In genomic region chr12:57609781-57610552, GRCh38 we compare ENCODE assay signal across 9 cellular contexts. TPM values are rescaled to one million over a fixed set of nuclear protein-coding genes. Genes with fewer than 3 reads are reported as not detected.
DNase-seq lines count a peak whose midpoint lies in the region; TF ChIP-seq lines count a peak whose summit lies in the region.
"Had no signal": no experiment of that assay in that cellular context is flagged by ENCODE, and none has a peak within 500 bp of the region (broad histone marks: within the 10 kb centered on the region; RNA-seq: fewer than 3 reads in every experiment).

No MANE protein-coding gene starts in this region.

- peaks cover 18% of the 10 kb centered on the region for H3K4me1 Mint-ChIP-seq in activated CD4-positive, alpha-beta T cell treated with anti-CD3 and anti-CD28 coated beads, Interleukin-2, amount 10 ng/mL, durations not matched to agents 7 days and 5 days
- H3K4me1 Mint-ChIP-seq in endodermal cell, result peaks cover 16% of the 10 kb centered on the region
- H3K4me1 Mint-ChIP-seq in type B pancreatic cell (ENCODE audit: unreplicated experiment), result peaks cover 13% of the 10 kb centered on the region

- H3K27me3 ChIP-seq in endodermal cell (ENCODE audit: control insufficient read depth, insufficient read depth, low read length, poor library complexity, severe bottlenecking), result peaks cover 23% of the 10 kb centered on the region
- peaks cover 19 to 38% of the 10 kb centered on the region in 2 donors for H3K27me3 ChIP-seq in mucosa of rectum (ENCODE audit: control insufficient read depth in 2 of 2, insufficient read depth in 2 of 2, low read length in 2 of 2)

- H3K4me1 ChIP-seq in endodermal cell (ENCODE audit: control insufficient read depth, insufficient read depth, low read length) (peaks cover 4% of the 10 kb centered on the region), mucosa of rectum (ENCODE audit: control insufficient read depth in 2 of 2, insufficient read depth in 2 of 2, low read length in 2 of 2) (no peaks in the 10 kb centered on the region)

- peaks cover 2% of the 10 kb centered on the region for H3K36me3 Mint-ChIP-seq in activated CD4-positive, alpha-beta T cell treated with anti-CD3 and anti-CD28 coated beads, Interleukin-2, amount 10 ng/mL, durations not matched to agents 7 days and 5 days (ENCODE audit: low read depth)
- H3K36me3 Mint-ChIP-seq in endodermal cell (ENCODE audit: low read depth) (peaks cover 22% of the 10 kb centered on the region), type B pancreatic cell (peaks cover 4% of the 10 kb centered on the region)

- TF ChIP-seq CTCF in endodermal cell (conservative IDR thresholded peaks at IDR 0.05) (no peak), type B pancreatic cell (conservative IDR thresholded peaks at IDR 0.05) (no peak)

- CTCF ChIA-PET in activated CD4-positive, alpha-beta T cell treated with anti-CD3 and anti-CD28 coated beads, Interleukin-2, amount 10 ng/mL, durations not matched to agents 7 days and 5 days (lab: Charles Lee), result interaction anchor here (1.3 to 1.4 kb wide), 2 partner anchors 11 to 26 kb away, joined by 3 to 6 read pairs; no protein-coding TSS in a partner anchor
- CTCF ChIA-PET in HEK293T (lab: Yijun Ruan, JAX), result no interaction called here

- no peak overlapping the region for H3K27ac ChIP-seq in endodermal cell (ENCODE audit: low read depth, low read length)
- H3K27ac ChIP-seq in mucosa of rectum (ENCODE audit: low read depth in 2 of 2, low read length in 2 of 2), result peak overlapping the region; percentile 78 to 83

- POLR2A ChIA-PET in activated CD4-positive, alpha-beta T cell treated with anti-CD3 and anti-CD28 coated beads, Interleukin-2, amount 10 ng/mL, durations not matched to agents 7 days and 5 days (lab: Charles Lee), result no interaction called here
- POLR2A ChIA-PET in HEK293T (lab: Yijun Ruan, JAX), result interaction anchor here (1.0 to 1.2 kb wide), 3 partner anchors 19 to 116 kb away, joined by 3 read pairs; partner anchors contain the start of gene PIP4K2C

- no peak overlapping the region for H3K9ac ChIP-seq in endodermal cell (ENCODE audit: extremely low read depth, low read length, poor library complexity, severe bottlenecking)
- H3K9ac ChIP-seq in mucosa of rectum (ENCODE audit: low read depth in 1 of 2, low read length in 2 of 2), result peak overlapping the region in 1 of 2 donors; percentile 34

- H3K9me3 Mint-ChIP-seq in activated CD4-positive, alpha-beta T cell treated with anti-CD3 and anti-CD28 coated beads, Interleukin-2, amount 10 ng/mL, durations not matched to agents 7 days and 5 days, result no peaks in the 10 kb centered on the region
- H3K9me3 Mint-ChIP-seq in endodermal cell (no peaks in the 10 kb centered on the region), type B pancreatic cell (no peaks in the 10 kb centered on the region)

- no peak for DNase-seq in activated CD4-positive, alpha-beta T cell treated with anti-CD3 and anti-CD28 coated beads, Interleukin-2, amount 10 ng/mL, durations not matched to agents 7 days and 5 days
- no peak for DNase-seq in activated CD4-positive, alpha-beta T cell treated with anti-CD3 and anti-CD28 coated beads for 1 hour
- DNase-seq in endodermal cell (peak; percentile 73), type B pancreatic cell (ENCODE audit: extremely low spot score, unreplicated experiment) (no peak), NCI-H345 (lab: John Stamatoyannopoulos, UW) (no peak), HEK293T (ENCODE audit: extremely low spot score) (no peak), cerebellum (ENCODE audit: low spot score) (no peak)
- DNase-seq: activated CD4-positive, alpha-beta T cell treated with anti-CD3 and anti-CD28 coated beads, Interleukin-2, amount 50 U/mL, for 1 hour had no signal

- no peaks in the 10 kb centered on the region for H3K9me3 ChIP-seq in endodermal cell (ENCODE audit: control insufficient read depth, low read length)
- no peaks in the 10 kb centered on the region for H3K9me3 ChIP-seq in mucosa of rectum (ENCODE audit: control insufficient read depth in 2 of 2, low read length in 2 of 2)

- H3K4me3 Mint-ChIP-seq in activated CD4-positive, alpha-beta T cell treated with anti-CD3 and anti-CD28 coated beads, Interleukin-2, amount 10 ng/mL, durations not matched to agents 7 days and 5 days, result peak overlapping the region; percentile 53
- H3K4me3 Mint-ChIP-seq in endodermal cell (peak overlapping the region; percentile 63), type B pancreatic cell (peak overlapping the region; percentile 87)

- no peak overlapping the region for H3K27ac Mint-ChIP-seq in activated CD4-positive, alpha-beta T cell treated with anti-CD3 and anti-CD28 coated beads, Interleukin-2, amount 10 ng/mL, durations not matched to agents 7 days and 5 days
- no peak overlapping the region for H3K27ac Mint-ChIP-seq in endodermal cell
- H3K27ac Mint-ChIP-seq in type B pancreatic cell, result peak overlapping the region; percentile 61

- H3K4me3 ChIP-seq in endodermal cell (ENCODE audit: low read length) (peak overlapping the region; percentile 78), mucosa of rectum (ENCODE audit: low read length in 2 of 2) (peak overlapping the region; percentile 25 to 62)

- peaks cover 33% of the 10 kb centered on the region for H3K27me3 Mint-ChIP-seq in activated CD4-positive, alpha-beta T cell treated with anti-CD3 and anti-CD28 coated beads, Interleukin-2, amount 10 ng/mL, durations not matched to agents 7 days and 5 days
- H3K27me3 Mint-ChIP-seq in endodermal cell (ENCODE audit: insufficient read depth), result peaks cover 46% of the 10 kb centered on the region
- H3K27me3 Mint-ChIP-seq in type B pancreatic cell, result peaks cover 10% of the 10 kb centered on the region

- H3K36me3 ChIP-seq in endodermal cell (ENCODE audit: control insufficient read depth, insufficient read depth, low read length) (peaks cover 4% of the 10 kb centered on the region), mucosa of rectum (ENCODE audit: control insufficient read depth in 2 of 2, insufficient read depth in 2 of 2, low read length in 2 of 2) (no peaks in the 10 kb centered on the region)

- whole genome bisulfite sequencing in endodermal cell (ENCODE audit: insufficient coverage in 1 of 2, insufficient read length in 1 of 2), 2 experiments, result 10 to 20% methylated on average over 3 to 34 of the region's 34 CpGs

TF ChIP-seq in HEK293T, 16 proteins besides CTCF, POLR2A, EP300 and RAD21:
- TF ChIP-seq ARNT (IDR thresholded peaks at IDR 0.05), result no peak
- no peak for TF ChIP-seq FOXA1 (IDR thresholded peaks at IDR 0.05)

RNA-seq across cellular contexts. Expression of gene ARHGEF25, which starts 1.3 kb away (rescaled TPM):
- total RNA-seq in activated CD4-positive, alpha-beta T cell treated with anti-CD3 and anti-CD28 coated beads, Interleukin-2, amount 10 ng/mL, durations not matched to agents 7 days and 5 days, result under 1 TPM; 0.25 to 0.42 TPM
- total RNA-seq in endodermal cell (10 to 100 TPM; 12.7 to 20.1 TPM), type B pancreatic cell (ENCODE audit: low replicate concordance) (4.7 and 34.6 TPM in 2 replicates), cerebellum (25.7 TPM)
- 45.1 TPM for polyA plus RNA-seq in endodermal cell (2013, experiment 1 of 2)
- 39.1 TPM for polyA plus RNA-seq in endodermal cell (2013, experiment 2 of 2)

RNA-seq across cellular contexts. Expression of gene DTX3, which starts 5.3 kb away (rescaled TPM):
- total RNA-seq in activated CD4-positive, alpha-beta T cell treated with anti-CD3 and anti-CD28 coated beads, Interleukin-2, amount 10 ng/mL, durations not matched to agents 7 days and 5 days, result 10 to 100 TPM; 15.5 to 16.5 TPM
- 10 to 100 TPM; 59.6 to 62.6 TPM for total RNA-seq in endodermal cell
- polyA plus RNA-seq in endodermal cell (2013, experiment 1 of 2), result 103 TPM
- polyA plus RNA-seq in endodermal cell (2013, experiment 2 of 2), result 88.7 TPM
- total RNA-seq in type B pancreatic cell (ENCODE audit: low replicate concordance), result 21.5 and 65.5 TPM in 2 replicates
- total RNA-seq in cerebellum, result 49.6 TPM

RNA-seq across cellular contexts. Expression of gene PIP4K2C, which starts 19.0 kb away (rescaled TPM):
- 10 to 100 TPM; 17.9 to 20.4 TPM for total RNA-seq in activated CD4-positive, alpha-beta T cell treated with anti-CD3 and anti-CD28 coated beads, Interleukin-2, amount 10 ng/mL, durations not matched to agents 7 days and 5 days
- total RNA-seq in endodermal cell (10 to 100 TPM; 40.9 to 45.5 TPM), type B pancreatic cell (ENCODE audit: low replicate concordance) (27.6 and 35.6 TPM in 2 replicates), cerebellum (13.6 TPM)
- polyA plus RNA-seq in endodermal cell (2013, experiment 1 of 2), result 20.1 TPM
- polyA plus RNA-seq in endodermal cell (2013, experiment 2 of 2), result 19.4 TPM

RNA-seq across cellular contexts. Expression of gene B4GALNT1, which starts 23.0 kb away (rescaled TPM):
- under 1 TPM; 0.62 to 0.77 TPM for total RNA-seq in activated CD4-positive, alpha-beta T cell treated with anti-CD3 and anti-CD28 coated beads, Interleukin-2, amount 10 ng/mL, durations not matched to agents 7 days and 5 days
- total RNA-seq in endodermal cell, result under 1 TPM; 0.49 to 0.66 TPM
- polyA plus RNA-seq in endodermal cell (2013, experiment 1 of 2), result 5.2 TPM
- polyA plus RNA-seq in endodermal cell (2013, experiment 2 of 2), result 5.2 TPM
- 0.64 and 5.9 TPM in 2 replicates for total RNA-seq in type B pancreatic cell (ENCODE audit: low replicate concordance)
- total RNA-seq in cerebellum, result 36.3 TPM
